ENCODE assay signal across 17 cellular contexts in the genomic region with DNA sequence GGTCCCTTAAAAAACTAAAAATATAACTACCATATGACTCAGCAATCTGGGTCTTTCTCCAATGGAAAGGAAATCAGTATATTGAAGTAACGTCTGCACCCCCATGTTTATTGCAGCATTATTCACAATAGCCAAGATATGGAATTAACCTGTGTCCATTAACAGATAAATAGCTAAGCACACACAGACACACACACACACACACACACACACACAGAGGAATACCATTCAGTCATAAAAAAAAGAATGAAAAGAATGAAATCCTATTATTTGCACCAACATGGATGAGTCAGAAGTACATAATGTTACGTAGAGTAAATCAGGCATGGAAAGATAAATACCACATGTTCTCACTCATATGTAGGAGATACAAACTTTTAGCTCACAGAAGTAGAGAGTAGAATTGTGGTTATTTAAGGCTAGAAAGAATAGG. TPM values are rescaled to one million over a fixed set of nuclear protein-coding genes. Genes with fewer than 3 reads are reported as not detected.
DNase-seq lines count a peak whose midpoint lies in the region; ATAC-seq and TF ChIP-seq lines count a peak whose summit lies in the region.
"Had no signal": no experiment of that assay in that cellular context is flagged by ENCODE, and none has a peak within 500 bp of the region (broad histone marks: within the 10 kb centered on the region; RNA-seq: fewer than 3 reads in every experiment).

No MANE protein-coding gene starts in this region.

- peak; percentile 73 for DNase-seq in AG09309 (ENCODE audit: low read depth)
- DNase-seq in HK-2 (ENCODE audit: unreplicated experiment) = peak; percentile 35
- peak; percentile 75 to 91 for DNase-seq in cardiac fibroblast (ENCODE audit: low read depth in 2 of 2)
- peak; percentile 20 to 32 for DNase-seq in lung microvascular endothelial cell (ENCODE audit: low read depth in 2 of 2)
- DNase-seq in NCI-H1436 treated with DMSO at 0.1 percent for 48 hours (lab: John Stamatoyannopoulos, UW) = no peak
- DNase-seq: activated CD4-positive, CD25-positive, alpha-beta regulatory T cell treated with anti-CD3 and anti-CD28 coated beads, Interleukin-2, amount 50 U/mL, for 72 hours; activated naive CD4-positive, alpha-beta T cell; CD4-positive, alpha-beta T cell; endodermal cell; kidney; NCI-H2227 treated with DMSO at 0.1 percent for 48 hours; SHP77 treated with DMSO at 0.1 percent for 48 hours; upper lobe of left lung had no signal

- H3K4me3 ChIP-seq in AG09309 (ENCODE audit: control insufficient read depth, low read depth, low read length) = no peak overlapping the region
- H3K4me3 ChIP-seq in cardiac fibroblast (replicated peaks in 1 of 2; ENCODE audit: low read depth in 2 of 2, low read length in 2 of 2) = no peak overlapping the region
- H3K4me3 ChIP-seq: upper lobe of left lung had no signal

- TF ChIP-seq CTCF in AG09309 (IDR thresholded peaks at IDR 0.05; ENCODE audit: control insufficient read depth, insufficient read depth, low read depth, low read length, missing control alignments) (no peak), cardiac fibroblast (IDR thresholded peaks at IDR 0.05; ENCODE audit: low read depth, low read length) (no peak)

- ATAC-seq in GM19023 (IDR thresholded peaks at IDR 0.05; ENCODE audit: unreplicated experiment) (no peak), GM18870 (IDR thresholded peaks at IDR 0.05; ENCODE audit: unreplicated experiment) (no peak), HG03139 (IDR thresholded peaks at IDR 0.05; ENCODE audit: unreplicated experiment) (no peak)

RNA-seq across cellular contexts. Expression of a gene that starts 4.6 kb away (rescaled TPM):
- total RNA-seq in lung microvascular endothelial cell = not detected in 2 replicates
- total RNA-seq: progenitor cell of endocrine pancreas had no signal

RNA-seq across cellular contexts. Expression of a gene that starts 24.4 kb away (rescaled TPM):
- total RNA-seq in lung microvascular endothelial cell = not detected in 2 replicates
- total RNA-seq: CD4-positive, alpha-beta T cell; endodermal cell; progenitor cell of endocrine pancreas had no signal

RNA-seq across cellular contexts. Expression of a gene that starts 35.2 kb away (rescaled TPM):
- total RNA-seq in lung microvascular endothelial cell = not detected in 2 replicates
- total RNA-seq: CD4-positive, alpha-beta T cell; endodermal cell; progenitor cell of endocrine pancreas had no signal

RNA-seq across cellular contexts. Expression of a gene that starts 50.6 kb away (rescaled TPM):
- total RNA-seq in lung microvascular endothelial cell = not detected in 2 replicates
- total RNA-seq: endodermal cell, progenitor cell of endocrine pancreas had no signal
